In genomic region chr19:7933411-7933810, GRCh38 we compare ENCODE assay signal across 13 cellular contexts.
DNase-seq lines count a peak whose midpoint lies in the region; ATAC-seq and TF ChIP-seq lines count a peak whose summit lies in the region.
"Had no signal": no experiment of that assay in that cellular context is flagged by ENCODE, and none has a peak within 500 bp of the region (broad histone marks: within the 10 kb centered on the region; RNA-seq: fewer than 3 reads in every experiment).

No MANE protein-coding gene starts in this region.

- H3K36me3 Mint-ChIP-seq in effector memory CD8-positive, alpha-beta T cell (ENCODE audit: insufficient read depth) = peaks cover 66% of the 10 kb centered on the region

- no peaks in the 10 kb centered on the region for H3F3A ChIP-seq in Loucy (ENCODE audit: low read depth)

- no peak overlapping the region for H3K9ac ChIP-seq in Loucy (ENCODE audit: low read depth, low read length, poor library complexity, severe bottlenecking)

- H3K27me3 ChIP-seq in Loucy (ENCODE audit: insufficient read depth, low read length, poor library complexity, severe bottlenecking) = no peaks in the 10 kb centered on the region
- H3K27me3 ChIP-seq: colonic mucosa, heart left ventricle had no signal

- H2AFZ ChIP-seq in Loucy (ENCODE audit: low read length) = no peak overlapping the region

- H3K4me3 Mint-ChIP-seq in effector memory CD8-positive, alpha-beta T cell = no peak overlapping the region
- H3K4me3 Mint-ChIP-seq: CD4-positive, CD25-positive, alpha-beta regulatory T cell had no signal

- no peaks in the 10 kb centered on the region for H3K79me2 ChIP-seq in Loucy (ENCODE audit: insufficient read depth, low read length)

- H3K27me3 Mint-ChIP-seq in effector memory CD8-positive, alpha-beta T cell = no peaks in the 10 kb centered on the region
- H3K27me3 Mint-ChIP-seq: CD4-positive, CD25-positive, alpha-beta regulatory T cell had no signal

- peaks cover 7 to 12% of the 10 kb centered on the region in 2 donors for H3K4me1 Mint-ChIP-seq in effector memory CD8-positive, alpha-beta T cell (ENCODE audit: low read depth in 2 of 2)

- peaks cover 48% of the 10 kb centered on the region; the same call in 1 of the 2 replicates for H3K36me3 ChIP-seq in Loucy (ENCODE audit: insufficient read depth, low read length)

- DNase-seq in AG10803 (ENCODE audit: low read depth) = no peak
- no peak for DNase-seq in foreskin fibroblast
- DNase-seq in effector memory CD8-positive, alpha-beta T cell = no peak
- DNase-seq in ecto neural progenitor cell (ENCODE audit: low spot score) = no peak
- no peak for DNase-seq in nucleus accumbens (lab: John Stamatoyannopoulos, UW)
- DNase-seq: activated effector memory CD4-positive, alpha-beta T cell treated with anti-CD3 and anti-CD28 coated beads, Interleukin-2, amount 50 U/mL, for 16 hours; CD4-positive, CD25-positive, alpha-beta regulatory T cell; NCI-H2107; right cardiac atrium; RPMI8226 had no signal

- no peak for ATAC-seq in effector memory CD8-positive, alpha-beta T cell (replicated peaks)
- ATAC-seq: heart left ventricle, right cardiac atrium had no signal

- no peaks in the 10 kb centered on the region for H3K4me1 ChIP-seq in Loucy (ENCODE audit: insufficient read depth, low read length, poor library complexity, severe bottlenecking)
- H3K4me1 ChIP-seq: colonic mucosa had no signal

- no peak overlapping the region for H3K4me3 ChIP-seq in AG10803 (ENCODE audit: low read length)
- no peak overlapping the region for H3K4me3 ChIP-seq in Loucy (ENCODE audit: low read length, poor library complexity, severe bottlenecking)
- no peak overlapping the region for H3K4me3 ChIP-seq in foreskin fibroblast (ENCODE audit: low read depth in 1 of 2, low read length in 2 of 2)
- H3K4me3 ChIP-seq: colonic mucosa, heart left ventricle had no signal

- no peak overlapping the region for H3K27ac Mint-ChIP-seq in effector memory CD8-positive, alpha-beta T cell
- H3K27ac Mint-ChIP-seq: CD4-positive, CD25-positive, alpha-beta regulatory T cell had no signal

- 0 out of 2 replicates have a peak, but pooled peaks have one; percentile 7 for TF ChIP-seq CTCF in AG10803 (conservative IDR thresholded peaks at IDR 0.05; ENCODE audit: low read length)
- peak; percentile 41 for TF ChIP-seq CTCF in Loucy (conservative IDR thresholded peaks at IDR 0.05; ENCODE audit: low read length)
- TF ChIP-seq CTCF in foreskin fibroblast (IDR thresholded peaks at IDR 0.05; ENCODE audit: low read depth, low read length) = peak; percentile 17

- no peaks in the 10 kb centered on the region for H3K9me2 ChIP-seq in Loucy (replicated peaks; ENCODE audit: low read depth, low read length)

- H3K9me3 Mint-ChIP-seq in effector memory CD8-positive, alpha-beta T cell = no peaks in the 10 kb centered on the region
- H3K9me3 Mint-ChIP-seq: CD4-positive, CD25-positive, alpha-beta regulatory T cell had no signal

- H3K4me2 ChIP-seq in Loucy (ENCODE audit: low read depth, low read length, poor library complexity, severe bottlenecking) = no peak overlapping the region

- no peaks in the 10 kb centered on the region for H3K9me3 ChIP-seq in Loucy (ENCODE audit: insufficient read depth, low read depth, low read length)
- H3K9me3 ChIP-seq: colonic mucosa, heart left ventricle had no signal

- H4K20me1 ChIP-seq in Loucy (ENCODE audit: insufficient read depth, low read length, poor library complexity, severe bottlenecking) = no peaks in the 10 kb centered on the region
